Comparison of ENCODE assay signal across 22 cellular contexts in the genomic region with DNA sequence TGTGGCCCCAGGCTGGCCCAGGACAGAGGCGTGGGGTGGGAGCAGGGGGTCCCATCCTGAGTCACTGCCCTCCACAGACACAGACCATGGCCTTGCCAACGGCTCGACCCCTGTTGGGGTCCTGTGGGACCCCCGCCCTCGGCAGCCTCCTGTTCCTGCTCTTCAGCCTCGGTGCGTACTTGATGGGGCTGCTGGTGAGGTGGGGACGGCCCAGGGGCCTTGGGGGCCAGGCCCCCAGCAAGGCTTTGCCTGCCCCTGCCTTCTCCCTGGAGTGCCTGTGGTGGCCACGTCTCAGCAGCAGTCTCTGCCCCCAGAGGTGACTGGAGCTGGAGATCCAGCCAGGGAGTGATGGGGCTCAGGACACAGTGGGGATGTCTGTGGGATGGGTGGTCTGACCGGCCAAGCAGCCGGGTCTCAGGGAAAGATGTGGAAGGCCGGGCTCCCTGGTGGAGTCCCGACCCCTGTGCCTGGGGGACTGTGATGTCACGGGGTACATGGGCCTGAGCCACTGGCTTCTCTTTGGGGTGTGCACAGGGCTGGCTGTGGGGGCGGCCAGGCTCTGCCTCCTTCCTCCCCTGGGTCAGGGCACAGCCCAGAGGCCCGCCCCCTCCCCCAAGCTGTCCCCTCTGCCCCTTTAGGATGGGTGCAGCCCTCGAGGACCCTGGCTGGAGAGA. TPM values are rescaled to one million over a fixed set of nuclear protein-coding genes. Genes with fewer than 3 reads are reported as not detected.
"Had no signal": no experiment of that assay in that cellular context is flagged by ENCODE, and none has a peak within 500 bp of the region (broad histone marks: within the 10 kb centered on the region; RNA-seq: fewer than 3 reads in every experiment).

No MANE protein-coding gene starts in this region.

- H3K4me3 Mint-ChIP-seq: dendritic cell treated with granulocyte-macrophage colony-stimulating factor and Interleukin-4, amounts not matched to agents 40 ng/mL and 50 ng/mL, for 4 days; effector memory CD8-positive, alpha-beta T cell; immature natural killer cell; naive B cell; nephron had no signal

- H3K9me3 ChIP-seq: esophagus squamous epithelium, left ventricle myocardium inferior, neutrophil, psoas muscle, spleen had no signal

- H3K9me3 Mint-ChIP-seq: dendritic cell treated with granulocyte-macrophage colony-stimulating factor and Interleukin-4, amounts not matched to agents 40 ng/mL and 50 ng/mL, for 4 days; effector memory CD8-positive, alpha-beta T cell; immature natural killer cell; nephron had no signal

- H3K27me3 ChIP-seq: neutrophil had no signal

- H3K36me3 Mint-ChIP-seq: immature natural killer cell, naive B cell had no signal

- FAIRE-seq: colon, keratinocyte had no signal

- H3K27ac ChIP-seq: esophagus squamous epithelium, left ventricle myocardium inferior, neutrophil, psoas muscle, spleen had no signal

- H3K4me1 Mint-ChIP-seq: immature natural killer cell had no signal

- DNase-seq: effector memory CD8-positive, alpha-beta T cell; esophagus squamous epithelium; foreskin fibroblast; immature natural killer cell; left cardiac atrium; left ventricle myocardium inferior; mesendoderm; naive B cell; psoas muscle; retina; spleen; stimulated activated CD4-positive, alpha-beta T cell treated with anti-CD3 and anti-CD28 coated beads, Interleukin-15, amount 100 ng/mL, for 24 hours; stimulated activated CD4-positive, alpha-beta T cell treated with anti-CD3 and anti-CD28 coated beads, Interleukin-1b, Interleukin-23, amount 100 ng/mL, for 48 hours; stimulated activated CD4-positive, alpha-beta T cell treated with anti-CD3 and anti-CD28 coated beads, Interleukin-4, amount 100 ng/mL, for 4 hours; stimulated activated naive CD4-positive, alpha-beta T cell treated with Interleukin-2 at 50 U/mL for 16 hours; trophoblast cell had no signal

- ATAC-seq: effector memory CD8-positive, alpha-beta T cell; left cardiac atrium; psoas muscle; sciatic nerve had no signal

- H3K4me3 ChIP-seq: esophagus squamous epithelium, left ventricle myocardium inferior, psoas muscle, spleen had no signal

- H3K27ac Mint-ChIP-seq: dendritic cell treated with granulocyte-macrophage colony-stimulating factor and Interleukin-4, amounts not matched to agents 40 ng/mL and 50 ng/mL, for 4 days; effector memory CD8-positive, alpha-beta T cell; immature natural killer cell; naive B cell; nephron had no signal

- H3K4me1 ChIP-seq: left ventricle myocardium inferior, psoas muscle, spleen had no signal

- H3K36me3 ChIP-seq: esophagus squamous epithelium, left ventricle myocardium inferior, neutrophil, spleen had no signal

RNA-seq across cellular contexts. Expression of a gene that starts 2.2 kb away (rescaled TPM):
- polyA plus RNA-seq: immature natural killer cell had no signal
